In genomic region chr22:26398741-26399153, GRCh38 we compare ENCODE assay signal across 8 cellular contexts. TPM values are rescaled to one million over a fixed set of nuclear protein-coding genes. Genes with fewer than 3 reads are reported as not detected.
DNase-seq lines count a peak whose midpoint lies in the region; ATAC-seq, FAIRE-seq and TF ChIP-seq lines count a peak whose summit lies in the region.

No MANE protein-coding gene starts in this region.

- TF ChIP-seq CTCF in VCaP (conservative IDR thresholded peaks at IDR 0.05) (peak; percentile 86), bronchial epithelial cell (IDR thresholded peaks at IDR 0.05; ENCODE audit: insufficient read depth, low read length, severe bottlenecking) (peak; percentile 77), kidney epithelial cell (IDR thresholded peaks at IDR 0.05; ENCODE audit: insufficient read depth, low read length, poor library complexity, severe bottlenecking) (peak; percentile 75)

- H3K27me3 ChIP-seq in bronchial epithelial cell (ENCODE audit: control insufficient read depth, insufficient read depth, low read length) = no peaks in the 10 kb centered on the region
- H3K27me3 ChIP-seq in kidney epithelial cell (ENCODE audit: control insufficient read depth, insufficient read depth, low read length) = no peaks in the 10 kb centered on the region

- ATAC-seq in GM21717 (IDR thresholded peaks at IDR 0.05; ENCODE audit: unreplicated experiment) = no peak

- no peak overlapping the region for H3K27ac ChIP-seq in VCaP

- FAIRE-seq in bronchial epithelial cell (lab: Jason Lieb, UNC) = no peak

- H3K4me3 ChIP-seq in bronchial epithelial cell (ENCODE audit: low read depth, low read length) (no peak overlapping the region), kidney epithelial cell (ENCODE audit: low read depth, low read length) (no peak overlapping the region)

- H3K36me3 ChIP-seq in bronchial epithelial cell (ENCODE audit: control insufficient read depth, insufficient read depth, low read length) (no peaks in the 10 kb centered on the region), kidney epithelial cell (ENCODE audit: control insufficient read depth, insufficient read depth, low read length) (no peaks in the 10 kb centered on the region)

- DNase-seq in DMS 273 (lab: John Stamatoyannopoulos, UW; ENCODE audit: unreplicated experiment) = peak; percentile 81
- DNase-seq in DMS 273 treated with DMSO at 0.1 percent for 48 hours (lab: John Stamatoyannopoulos, UW) = no peak
- peak; percentile 74 for DNase-seq in MV-4-11 (lab: John Stamatoyannopoulos, UW)
- DNase-seq in bronchial epithelial cell (ENCODE audit: low read depth) = peak; percentile 65
- DNase-seq in kidney epithelial cell (ENCODE audit: low read depth) = peak; percentile 21
- DNase-seq in stimulated activated CD4-positive, alpha-beta T cell treated with anti-CD3 and anti-CD28 coated beads, Interleukin-2, amount 100 ng/mL, for 24 hours = peak; percentile 52 to 56

RNA-seq across cellular contexts. Expression of gene ASPHD2, which starts 30.3 kb away (rescaled TPM):
- 3.4 and 3.8 TPM in 2 replicates for total RNA-seq in bronchial epithelial cell
- 10.6 and 16.3 TPM in 2 replicates for total RNA-seq in kidney epithelial cell
